32 cellular contexts compared by ENCODE assay signal in genomic region chr13:52361225-52361624, GRCh38.
"Had no signal": no experiment of that assay in that cellular context is flagged by ENCODE, and none has a peak within 500 bp of the region (broad histone marks: within the 10 kb centered on the region; RNA-seq: fewer than 3 reads in every experiment).

No MANE protein-coding gene starts in this region.

- H3K4me1 Mint-ChIP-seq: naive B cell; nephron progenitor cell; stimulated activated memory B cell treated with anti-CD40 and anti-IgM and Interleukin-4, amounts not matched to agents 10 μg/mL and 1 μg/mL and 100 μg/mL, for 72 hours; stimulated activated naive CD8-positive, alpha-beta T cell treated with anti-CD3 and anti-CD28 coated beads, Interleukin-15, amount 100 ng/mL, for 72 hours had no signal

- H3K27ac ChIP-seq: adrenal gland, ascending aorta, brain microvascular endothelial cell, gastrocnemius medialis, neutrophil, ovary, skin epidermis, uterus, VCaP had no signal

- H3K27me3 Mint-ChIP-seq: progenitor cell of endocrine pancreas, type B pancreatic cell had no signal

- H3K9me3 Mint-ChIP-seq: mesothelial cell of epicardium; stimulated activated memory B cell treated with anti-CD40 and anti-IgM and Interleukin-4, amounts not matched to agents 10 μg/mL and 1 μg/mL and 100 μg/mL, for 72 hours; stimulated activated naive CD8-positive, alpha-beta T cell treated with anti-CD3 and anti-CD28 coated beads, Interleukin-15, amount 100 ng/mL, for 72 hours; type B pancreatic cell had no signal

- H3K27ac Mint-ChIP-seq: activated naive CD8-positive, alpha-beta T cell; mesothelial cell of epicardium; naive B cell; nephron progenitor cell; progenitor cell of endocrine pancreas; stimulated activated memory B cell treated with anti-CD40 and anti-IgM and Interleukin-4, amounts not matched to agents 10 μg/mL and 1 μg/mL and 100 μg/mL, for 72 hours; stimulated activated naive CD8-positive, alpha-beta T cell treated with anti-CD3 and anti-CD28 coated beads, Interleukin-15, amount 100 ng/mL, for 72 hours; type B pancreatic cell had no signal

- ATAC-seq: gastrocnemius medialis; left cardiac atrium; left ventricle myocardium superior; sciatic nerve; stimulated activated memory B cell treated with anti-CD40 and anti-IgM and Interleukin-4, amounts not matched to agents 10 μg/mL and 1 μg/mL and 100 μg/mL, for 72 hours; stimulated activated naive CD8-positive, alpha-beta T cell treated with anti-CD3 and anti-CD28 coated beads, Interleukin-15, amount 100 ng/mL, for 72 hours had no signal

- DNase-seq: activated CD4-positive, alpha-beta T cell treated with anti-CD3 and anti-CD28 coated beads for 4 hours; activated CD4-positive, alpha-beta T cell treated with anti-CD3 and anti-CD28 coated beads, Interleukin-2, amount 50 U/mL, for 4 hours; activated CD8-positive, alpha-beta memory T cell treated with anti-CD3 and anti-CD28 coated beads for 24 hours; activated effector memory CD4-positive, alpha-beta T cell treated with Interleukin-2 at 50 U/mL for 16 hours; activated naive CD4-positive, alpha-beta T cell treated with Interleukin-2 at 50 U/mL for 16 hours; adrenal gland; brain microvascular endothelial cell; central memory CD4-positive, alpha-beta T cell; gastrocnemius medialis; glutamatergic neuron; left cardiac atrium; left ventricle myocardium superior; naive B cell; nephron progenitor cell; ovary; retina; stimulated activated CD4-positive, alpha-beta T cell treated with anti-CD3 and anti-CD28 coated beads, Interleukin-12 subunit alpha, Interleukin-12 subunit beta, amount 100 ng/mL, for 4 hours; stimulated activated CD4-positive, alpha-beta T cell treated with anti-CD3 and anti-CD28 coated beads, Interleukin-4, amount 100 ng/mL, for 24 hours; stimulated activated naive CD8-positive, alpha-beta T cell treated with anti-CD3 and anti-CD28 coated beads, Interleukin-15, amount 100 ng/mL, for 72 hours; substantia nigra; T-helper 9 cell; uterus had no signal

- H3K36me3 Mint-ChIP-seq: mesothelial cell of epicardium; naive B cell; stimulated activated memory B cell treated with anti-CD40 and anti-IgM and Interleukin-4, amounts not matched to agents 10 μg/mL and 1 μg/mL and 100 μg/mL, for 72 hours; type B pancreatic cell had no signal

- H3K4me3 Mint-ChIP-seq: activated naive CD8-positive, alpha-beta T cell; mesothelial cell of epicardium; naive B cell; nephron progenitor cell; stimulated activated memory B cell treated with anti-CD40 and anti-IgM and Interleukin-4, amounts not matched to agents 10 μg/mL and 1 μg/mL and 100 μg/mL, for 72 hours; stimulated activated naive CD8-positive, alpha-beta T cell treated with anti-CD3 and anti-CD28 coated beads, Interleukin-15, amount 100 ng/mL, for 72 hours; type B pancreatic cell had no signal
